ENCODE assay signal across 8 cellular contexts in genomic region chr16:28291651-28292626, GRCh38. TPM values are rescaled to one million over a fixed set of nuclear protein-coding genes. Genes with fewer than 3 reads are reported as not detected.
A peak's percentile ranks its signal among the peaks of the same experiment; 100 is the strongest.
DNase-seq lines count a peak whose midpoint lies in the region; ATAC-seq and TF ChIP-seq lines count a peak whose summit lies in the region.

Gene SBK1 (plus strand): TSS chr16:28292525. CDS start chr16:28317392, 24,867 bp downstream.

- H3K9ac ChIP-seq in Loucy (ENCODE audit: low read depth, low read length, poor library complexity, severe bottlenecking) = peak within 1 kb of the TSS; percentile 76

- H3K4me2 ChIP-seq in Loucy (ENCODE audit: low read depth, low read length, poor library complexity, severe bottlenecking) = peak within 1 kb of the TSS; percentile 94

- peak; percentile 74 for ATAC-seq in GM21825 (IDR thresholded peaks at IDR 0.05; ENCODE audit: unreplicated experiment)
- ATAC-seq in foreskin keratinocyte = peak; percentile 90

- H3K27ac ChIP-seq in foreskin keratinocyte (no peak within 1 kb of the TSS), neutrophil (no peak within 1 kb of the TSS), substantia nigra (ENCODE audit: low read depth, low read length, poor library complexity, severe bottlenecking) (peak within 1 kb of the TSS; percentile 66)

- H3K36me3 ChIP-seq in Loucy (ENCODE audit: insufficient read depth, low read length) (no peaks in the 10 kb centered on the region), neutrophil (no peaks in the 10 kb centered on the region)

- TF ChIP-seq CTCF in Loucy (conservative IDR thresholded peaks at IDR 0.05; ENCODE audit: low read length) (no peak), foreskin keratinocyte (conservative IDR thresholded peaks at IDR 0.05) (no peak), neutrophil (IDR thresholded peaks at IDR 0.05) (no peak)

- no peaks in the 10 kb centered on the region for H4K20me1 ChIP-seq in Loucy (ENCODE audit: insufficient read depth, low read length, poor library complexity, severe bottlenecking)

- H3K27me3 ChIP-seq in Loucy (ENCODE audit: insufficient read depth, low read length, poor library complexity, severe bottlenecking) (peaks cover 10% of the 10 kb centered on the region), foreskin keratinocyte (peaks cover 38% of the 10 kb centered on the region), neutrophil (peaks cover 81% of the 10 kb centered on the region)

- no peaks in the 10 kb centered on the region for H3K9me3 ChIP-seq in Loucy (ENCODE audit: insufficient read depth, low read depth, low read length)
- no peaks in the 10 kb centered on the region for H3K9me3 ChIP-seq in neutrophil

- H3K4me3 ChIP-seq in Loucy (ENCODE audit: low read length, poor library complexity, severe bottlenecking) = peak within 1 kb of the TSS; percentile 96
- peak within 1 kb of the TSS; percentile 25 to 28 for H3K4me3 ChIP-seq in neutrophil (ENCODE audit: low read depth in 1 of 2, low read length in 1 of 2)

- H3K4me1 ChIP-seq in Loucy (ENCODE audit: insufficient read depth, low read length, poor library complexity, severe bottlenecking) (peaks cover 18% of the 10 kb centered on the region), foreskin keratinocyte (no peaks in the 10 kb centered on the region), neutrophil (ENCODE audit: control insufficient read depth in 1 of 2, insufficient read depth in 1 of 2, low read depth in 1 of 2, low read length in 1 of 2) (peaks cover 6 to 12% of the 10 kb centered on the region in 2 experiments)

- no peaks in the 10 kb centered on the region for H3F3A ChIP-seq in Loucy (ENCODE audit: low read depth)

- H3K9me2 ChIP-seq in Loucy (replicated peaks; ENCODE audit: low read depth, low read length) = no peaks in the 10 kb centered on the region

- peaks cover 4% of the 10 kb centered on the region; the same call in 1 of the 2 replicates for H3K79me2 ChIP-seq in Loucy (ENCODE audit: insufficient read depth, low read length)

- DNase-seq in DMS114 treated with DMSO at 0.1 percent for 48 hours (lab: John Stamatoyannopoulos, UW; ENCODE audit: unreplicated experiment) = peak; percentile 52
- DNase-seq in SHP77 (lab: John Stamatoyannopoulos, UW) = peak; percentile 87 to 92
- DNase-seq in activated gamma-delta T cell (lab: John Stamatoyannopoulos, UW) = peak; percentile 76
- peak in 1 of 2 donors; percentile 46 for DNase-seq in foreskin keratinocyte
- peak in 45 of 49 donors; percentile 18 to 90 (median 64) for DNase-seq in substantia nigra (lab: John Stamatoyannopoulos, UW)

- peak within 1 kb of the TSS; percentile 99 for H2AFZ ChIP-seq in Loucy (ENCODE audit: low read length)

RNA-seq across cellular contexts. Expression of gene SBK1, which starts in this region (rescaled TPM):
- total RNA-seq in foreskin keratinocyte = 0.10 and 0.14 TPM in 2 replicates
- 0.14 and 0.15 TPM in 2 replicates for polyA plus RNA-seq in foreskin keratinocyte

Comparison
In these comparisons a context has a peak if more than half of its experiments do, and no peak if none do; other contexts are left out.
1. Peak in ATAC-seq in foreskin keratinocyte; RNA of the gene not detected or under 1 TPM.